Comparison of ENCODE assay signal across 19 cellular contexts in the genomic region with DNA sequence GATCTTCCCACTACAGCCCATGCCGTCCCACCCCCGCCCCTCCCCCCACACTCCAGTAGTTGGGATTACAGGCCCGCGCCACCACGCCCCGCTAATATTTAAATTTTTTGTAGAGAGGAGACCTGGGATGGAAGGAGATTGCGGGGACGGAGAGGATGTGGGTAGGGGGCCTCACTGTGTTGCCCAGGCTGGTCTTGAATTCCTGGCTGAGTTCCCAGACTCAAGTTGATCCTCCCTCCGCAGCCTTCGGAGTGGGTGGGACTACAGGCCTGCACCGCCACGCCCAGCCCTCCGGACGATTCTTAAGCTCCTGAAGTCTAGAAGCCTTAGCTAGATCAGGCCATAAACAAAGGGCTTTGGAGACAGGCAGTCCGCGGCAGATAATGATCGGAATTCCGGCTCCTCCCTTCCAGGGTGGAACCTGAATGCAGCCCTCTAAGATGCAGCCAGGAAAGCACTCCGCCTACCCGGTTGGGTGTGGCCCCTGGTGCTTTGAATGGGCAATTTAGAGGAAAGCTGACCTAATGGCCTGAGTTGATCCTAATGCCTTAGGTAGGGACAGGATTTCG. TPM values are rescaled to one million over a fixed set of nuclear protein-coding genes. Genes with fewer than 3 reads are reported as not detected.
"Had no signal": no experiment of that assay in that cellular context is flagged by ENCODE, and none has a peak within 500 bp of the region (broad histone marks: within the 10 kb centered on the region; RNA-seq: fewer than 3 reads in every experiment).

A gene with protein sequence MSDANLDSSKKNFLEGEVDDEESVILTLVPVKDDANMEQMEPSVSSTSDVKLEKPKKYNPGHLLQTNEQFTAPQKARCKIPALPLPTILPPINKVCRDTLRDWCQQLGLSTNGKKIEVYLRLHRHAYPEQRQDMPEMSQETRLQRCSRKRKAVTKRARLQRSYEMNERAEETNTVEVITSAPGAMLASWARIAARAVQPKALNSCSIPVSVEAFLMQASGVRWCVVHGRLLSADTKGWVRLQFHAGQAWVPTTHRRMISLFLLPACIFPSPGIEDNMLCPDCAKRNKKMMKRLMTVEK (minus strand): TSS at position 356 of the 569 bp plus-strand sequence. CDS start 1,975 bp downstream, outside the sequence.

- H3K4me3 ChIP-seq: ascending aorta, cardiac muscle cell, psoas muscle had no signal

- H3K27me3 ChIP-seq: ascending aorta, cardiac muscle cell had no signal

- H3K27ac ChIP-seq: ascending aorta, cardiac muscle cell, psoas muscle had no signal

- H3K9me3 Mint-ChIP-seq: activated CD4-positive, alpha-beta memory T cell treated with anti-CD3 and anti-CD28 coated beads, Interleukin-2, amount 10 ng/mL, durations not matched to agents 7 days and 5 days; type B pancreatic cell had no signal

- H3K4me1 Mint-ChIP-seq: activated CD4-positive, alpha-beta memory T cell treated with anti-CD3 and anti-CD28 coated beads, Interleukin-2, amount 10 ng/mL, durations not matched to agents 7 days and 5 days; naive thymus-derived CD4-positive, alpha-beta T cell; stimulated activated naive B cell treated with anti-CD40 and anti-IgM and Interleukin-4, amounts not matched to agents 10 μg/mL and 1 μg/mL and 100 μg/mL, for 72 hours had no signal

- H3K4me1 ChIP-seq: ascending aorta, psoas muscle had no signal

- H3K27me3 Mint-ChIP-seq: activated CD4-positive, alpha-beta memory T cell treated with anti-CD3 and anti-CD28 coated beads, Interleukin-2, amount 10 ng/mL, durations not matched to agents 7 days and 5 days; naive thymus-derived CD4-positive, alpha-beta T cell; stimulated activated naive B cell treated with anti-CD40 and anti-IgM and Interleukin-4, amounts not matched to agents 10 μg/mL and 1 μg/mL and 100 μg/mL, for 72 hours; type B pancreatic cell had no signal

- H3K4me3 Mint-ChIP-seq: activated CD4-positive, alpha-beta memory T cell treated with anti-CD3 and anti-CD28 coated beads, Interleukin-2, amount 10 ng/mL, durations not matched to agents 7 days and 5 days; naive thymus-derived CD4-positive, alpha-beta T cell; stimulated activated naive B cell treated with anti-CD40 and anti-IgM and Interleukin-4, amounts not matched to agents 10 μg/mL and 1 μg/mL and 100 μg/mL, for 72 hours; type B pancreatic cell had no signal

- DNase-seq: activated CD4-positive, alpha-beta memory T cell treated with anti-CD3 and anti-CD28 coated beads, Interleukin-2, amount 10 ng/mL, durations not matched to agents 7 days and 5 days; activated CD4-positive, alpha-beta T cell treated with anti-CD3 and anti-CD28 coated beads for 1 hour; activated CD8-positive, alpha-beta memory T cell treated with anti-CD3 and anti-CD28 coated beads, Interleukin-2, amount 50 U/mL, for 4 hours; activated naive CD4-positive, alpha-beta T cell; naive thymus-derived CD4-positive, alpha-beta T cell; occipital lobe; psoas muscle; stimulated activated CD4-positive, alpha-beta T cell treated with anti-CD3 and anti-CD28 coated beads, Interleukin-2, amount 100 ng/mL, for 24 hours; stimulated activated naive B cell treated with anti-CD40 and anti-IgM and Interleukin-4, amounts not matched to agents 10 μg/mL and 1 μg/mL and 100 μg/mL, for 72 hours; substantia nigra; SW 1271 had no signal

- H3K36me3 ChIP-seq: ascending aorta, cardiac muscle cell had no signal

- H3K36me3 Mint-ChIP-seq: naive thymus-derived CD4-positive, alpha-beta T cell; stimulated activated naive B cell treated with anti-CD40 and anti-IgM and Interleukin-4, amounts not matched to agents 10 μg/mL and 1 μg/mL and 100 μg/mL, for 72 hours; type B pancreatic cell had no signal

- H3K9me3 ChIP-seq: ascending aorta, psoas muscle had no signal

- H3K27ac Mint-ChIP-seq: activated CD4-positive, alpha-beta memory T cell treated with anti-CD3 and anti-CD28 coated beads, Interleukin-2, amount 10 ng/mL, durations not matched to agents 7 days and 5 days; naive thymus-derived CD4-positive, alpha-beta T cell; stimulated activated naive B cell treated with anti-CD40 and anti-IgM and Interleukin-4, amounts not matched to agents 10 μg/mL and 1 μg/mL and 100 μg/mL, for 72 hours; type B pancreatic cell had no signal

- ATAC-seq: naive thymus-derived CD4-positive, alpha-beta T cell; psoas muscle; sciatic nerve; stimulated activated naive B cell treated with anti-CD40 and anti-IgM and Interleukin-4, amounts not matched to agents 10 μg/mL and 1 μg/mL and 100 μg/mL, for 72 hours had no signal

RNA-seq across cellular contexts. Expression of the gene that starts here (rescaled TPM):
- total RNA-seq: activated CD4-positive, alpha-beta memory T cell treated with anti-CD3 and anti-CD28 coated beads, Interleukin-2, amount 10 ng/mL, durations not matched to agents 7 days and 5 days; ascending aorta; cardiac muscle cell; fibroblast of lung; frontal cortex; lung microvascular endothelial cell; mononuclear cell; naive thymus-derived CD4-positive, alpha-beta T cell; occipital lobe; psoas muscle; sciatic nerve had no signal
- polyA plus RNA-seq: cardiac muscle cell; fibroblast of lung; naive thymus-derived CD4-positive, alpha-beta T cell; psoas muscle had no signal
